26 cellular contexts compared by ENCODE assay signal in the genomic region with DNA sequence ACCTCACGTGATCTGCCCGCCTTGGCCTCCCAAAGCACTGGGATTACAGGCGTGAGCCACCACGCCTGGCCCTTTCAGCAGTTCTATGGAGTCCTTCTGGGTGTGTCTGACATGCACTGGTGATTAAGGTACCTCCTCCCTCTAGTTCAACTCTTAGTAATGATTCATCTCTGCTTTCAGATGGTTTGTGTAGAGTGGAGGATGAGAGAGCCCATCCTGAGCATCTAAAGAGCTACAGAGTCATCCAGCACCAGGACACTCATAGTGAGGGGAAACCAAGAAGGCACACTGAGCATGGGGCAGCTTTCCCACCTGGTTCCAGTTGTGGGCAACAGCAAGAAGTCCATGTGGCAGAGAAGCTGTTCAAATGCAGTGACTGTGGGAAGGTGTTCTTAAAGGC. TPM values are rescaled to one million over a fixed set of nuclear protein-coding genes. Genes with fewer than 3 reads are reported as not detected.
DNase-seq lines count a peak whose midpoint lies in the region; ATAC-seq and TF ChIP-seq lines count a peak whose summit lies in the region.
"Had no signal": no experiment of that assay in that cellular context is flagged by ENCODE, and none has a peak within 500 bp of the region (broad histone marks: within the 10 kb centered on the region; RNA-seq: fewer than 3 reads in every experiment).

No MANE protein-coding gene starts in this region.

- DNase-seq in IMR-90 (no peak), Caco-2 (no peak)
- DNase-seq in stimulated activated effector memory CD8-positive, alpha-beta T cell treated with anti-CD3 and anti-CD28 coated beads, Interleukin-12 subunit alpha, Interleukin-12 subunit beta, amount 100 ng/mL, for 72 hours (ENCODE audit: low spot score in 2 of 2): no peak
- DNase-seq in activated CD4-positive, alpha-beta T cell treated with anti-CD3 and anti-CD28 coated beads for 48 hours: no peak
- no peak for DNase-seq in CD8-positive, alpha-beta memory T cell
- DNase-seq: 8988T; ACHN; BE2C; C1 segment of cervical spinal cord; CD4-positive, alpha-beta memory T cell; CD4-positive, CD25-positive, alpha-beta regulatory T cell; DMS 273 treated with DMSO at 0.1 percent for 48 hours; DMS153; DMS53; DMS79; DND-41; EL; GDM1 had no signal

- no peak overlapping the region for H2BK15ac ChIP-seq in IMR-90 (ENCODE audit: low read depth, low read length)

- no peak overlapping the region for H2AFZ ChIP-seq in IMR-90 (replicated peaks; ENCODE audit: low read length, poor library complexity)

- no peak overlapping the region for H3K18ac ChIP-seq in IMR-90 (ENCODE audit: low read depth, low read length)

- no peak overlapping the region for H2BK20ac ChIP-seq in IMR-90 (ENCODE audit: low read depth, low read length)

- H3K36me3 Mint-ChIP-seq in stimulated activated effector memory CD8-positive, alpha-beta T cell treated with anti-CD3 and anti-CD28 coated beads, Interleukin-12 subunit alpha, Interleukin-12 subunit beta, amount 100 ng/mL, for 72 hours: peaks cover 83% of the 10 kb centered on the region
- H3K36me3 Mint-ChIP-seq in CD8-positive, alpha-beta memory T cell: peaks cover 19 to 48% (median 23%) of the 10 kb centered on the region in 3 donors
- H3K36me3 Mint-ChIP-seq in Caco-2 (ENCODE audit: insufficient read depth, unreplicated experiment): no peaks in the 10 kb centered on the region

- TF ChIP-seq CTCF in IMR-90 (conservative IDR thresholded peaks at IDR 0.05; ENCODE audit: low read depth, low read length) (no peak), Caco-2 (IDR thresholded peaks at IDR 0.05; ENCODE audit: insufficient read depth in 1 of 2, low read depth in 1 of 2, low read length in 1 of 2, severe bottlenecking in 1 of 2, unreplicated experiment in 1 of 2) (no peak)

- no peak overlapping the region for H2BK120ac ChIP-seq in IMR-90 (ENCODE audit: low read depth, low read length)

- H3K9me3 ChIP-seq in IMR-90 (ENCODE audit: control insufficient read depth, insufficient read depth, low read length) (peaks cover 22% of the 10 kb centered on the region), KOPT-K1 (ENCODE audit: insufficient read depth, low read length, poor library complexity, severe bottlenecking) (peaks cover 27% of the 10 kb centered on the region), Caco-2 (no peaks in the 10 kb centered on the region)
- no peaks in the 10 kb centered on the region for H3K9me3 ChIP-seq in CD8-positive, alpha-beta memory T cell (ENCODE audit: low read length)

- no peaks in the 10 kb centered on the region for H3K9me1 ChIP-seq in IMR-90 (ENCODE audit: insufficient read depth, low read length)

- H3K27me3 ChIP-seq in IMR-90 (ENCODE audit: control insufficient read depth, insufficient read depth, low read length): no peaks in the 10 kb centered on the region
- H3K27me3 ChIP-seq in CD8-positive, alpha-beta memory T cell (ENCODE audit: insufficient read depth, low read length, poor library complexity, severe bottlenecking): no peaks in the 10 kb centered on the region
- no peaks in the 10 kb centered on the region for H3K27me3 ChIP-seq in Caco-2 (replicated peaks; ENCODE audit: control insufficient read depth, insufficient read depth, low read length)
- H3K27me3 ChIP-seq: BE2C, BLaER1 had no signal

- BruUV-seq in IMR-90 (replicated peaks; lab: Mats Ljungman, UMichigan) (no TSS peak), Caco-2 (replicated peaks; lab: Mats Ljungman, UMichigan) (no TSS peak)

- no peak overlapping the region for H3K4ac ChIP-seq in IMR-90 (ENCODE audit: low read depth, low read length)

- no peak for TF ChIP-seq POLR2A in IMR-90 (IDR thresholded peaks at IDR 0.05; ENCODE audit: low read depth, low read length)

- H3K4me1 ChIP-seq in IMR-90 (ENCODE audit: control insufficient read depth, insufficient read depth, low read length) (no peaks in the 10 kb centered on the region), Caco-2 (no peaks in the 10 kb centered on the region)
- H3K4me1 ChIP-seq in CD8-positive, alpha-beta memory T cell (ENCODE audit: insufficient read depth, low read length): no peaks in the 10 kb centered on the region
- H3K4me1 ChIP-seq: BE2C, BLaER1 had no signal

- intact Hi-C loops in IMR-90 (cut with micrococcal nuclease) (no loop called here), Caco-2 (cut with micrococcal nuclease; ENCODE audit: unreplicated experiment) (no loop called here)

- 100% methylated on average over 4 of the region's 4 CpGs; no CpG with 5 or more reads in 1 of the 2 experiments for WGBS in IMR-90 (ENCODE audit: extremely low coverage in 2 of 2, insufficient read length in 1 of 2), 2 experiments

- no peak overlapping the region for H3K9ac ChIP-seq in IMR-90 (ENCODE audit: low read depth, low read length)
- H3K9ac ChIP-seq: BLaER1 had no signal

- H3K4me1 Mint-ChIP-seq in stimulated activated effector memory CD8-positive, alpha-beta T cell treated with anti-CD3 and anti-CD28 coated beads, Interleukin-12 subunit alpha, Interleukin-12 subunit beta, amount 100 ng/mL, for 72 hours: no peaks in the 10 kb centered on the region
- H3K4me1 Mint-ChIP-seq in CD8-positive, alpha-beta memory T cell: no peaks in the 10 kb centered on the region
- H3K4me1 Mint-ChIP-seq in Caco-2 (ENCODE audit: low read depth, unreplicated experiment): no peaks in the 10 kb centered on the region
- H3K4me1 Mint-ChIP-seq: CD14-positive monocyte had no signal

- no peaks in the 10 kb centered on the region for H3K9me3 Mint-ChIP-seq in stimulated activated effector memory CD8-positive, alpha-beta T cell treated with anti-CD3 and anti-CD28 coated beads, Interleukin-12 subunit alpha, Interleukin-12 subunit beta, amount 100 ng/mL, for 72 hours
- H3K9me3 Mint-ChIP-seq in CD8-positive, alpha-beta memory T cell: no peaks in the 10 kb centered on the region
- peaks cover 8% of the 10 kb centered on the region for H3K9me3 Mint-ChIP-seq in Caco-2 (ENCODE audit: unreplicated experiment)
- H3K9me3 Mint-ChIP-seq: CD4-positive, alpha-beta memory T cell; CD4-positive, CD25-positive, alpha-beta regulatory T cell had no signal

- no peak overlapping the region for H4K8ac ChIP-seq in IMR-90 (ENCODE audit: low read depth in 2 of 2, low read length in 2 of 2)

- H3K14ac ChIP-seq in IMR-90 (replicated peaks; ENCODE audit: low read depth, low read length): no peak overlapping the region

- H2AK5ac ChIP-seq in IMR-90 (ENCODE audit: low read depth, low read length): no peak overlapping the region

- H3K56ac ChIP-seq in IMR-90 (ENCODE audit: extremely low read depth, insufficient read depth, low read length): no peak overlapping the region

- POLR2A ChIA-PET in IMR-90 (lab: Charles Lee; ENCODE audit: unreplicated experiment): no interaction called here
- POLR2A ChIA-PET in CD8-positive, alpha-beta memory T cell (lab: Charles Lee): no interaction called here
- POLR2A ChIA-PET in Caco-2 (lab: Charles Lee): no interaction called here

- no peak for TF ChIP-seq RAD21 in IMR-90 (IDR thresholded peaks at IDR 0.05; ENCODE audit: low read length)

- H3K27me3 Mint-ChIP-seq in CD8-positive, alpha-beta memory T cell: no peaks in the 10 kb centered on the region
- no peaks in the 10 kb centered on the region for H3K27me3 Mint-ChIP-seq in Caco-2 (ENCODE audit: insufficient read depth, unreplicated experiment)
- H3K27me3 Mint-ChIP-seq: CD4-positive, alpha-beta memory T cell; CD4-positive, CD25-positive, alpha-beta regulatory T cell had no signal

- H3K36me3 ChIP-seq in IMR-90 (ENCODE audit: control insufficient read depth, insufficient read depth, low read length): peaks cover 49% of the 10 kb centered on the region
- H3K36me3 ChIP-seq in KOPT-K1 (ENCODE audit: insufficient read depth, low read length): peaks cover 59% of the 10 kb centered on the region
- H3K36me3 ChIP-seq in CD8-positive, alpha-beta memory T cell (ENCODE audit: insufficient read depth, low read length): peaks cover 7% of the 10 kb centered on the region
- no peaks in the 10 kb centered on the region; the same call in 1 of the 2 replicates for H3K36me3 ChIP-seq in Caco-2 (ENCODE audit: control insufficient read depth, insufficient read depth, low read length)

- H3K27ac Mint-ChIP-seq in stimulated activated effector memory CD8-positive, alpha-beta T cell treated with anti-CD3 and anti-CD28 coated beads, Interleukin-12 subunit alpha, Interleukin-12 subunit beta, amount 100 ng/mL, for 72 hours: no peak overlapping the region
- peak overlapping the region in 2 of 8 donors; percentile 21 to 52 for H3K27ac Mint-ChIP-seq in CD8-positive, alpha-beta memory T cell
- H3K27ac Mint-ChIP-seq in Caco-2 (ENCODE audit: unreplicated experiment): no peak overlapping the region
- H3K27ac Mint-ChIP-seq: CD4-positive, alpha-beta memory T cell; CD4-positive, CD25-positive, alpha-beta regulatory T cell had no signal

- H3K23ac ChIP-seq in IMR-90 (ENCODE audit: low read depth, low read length): no peak overlapping the region

- no peak overlapping the region for H3K4me3 ChIP-seq in IMR-90 (ENCODE audit: insufficient read depth, low read depth, low read length)
- H3K4me3 ChIP-seq in CD8-positive, alpha-beta memory T cell (ENCODE audit: low read length): no peak overlapping the region
- H3K4me3 ChIP-seq in Caco-2 (ENCODE audit: low read depth, low read length): no peak overlapping the region
- H3K4me3 ChIP-seq: BLaER1, GM12878 had no signal

- H3K79me1 ChIP-seq in IMR-90 (ENCODE audit: low read depth in 1 of 2, low read length in 2 of 2): peaks cover 23 to 32% of the 10 kb centered on the region in 2 experiments

- in situ Hi-C loops in IMR-90 (cut with MboI; ENCODE audit: low sequenced_read_pairs): no loop called here

- dilution Hi-C loops in IMR-90 (cut with HindIII; ENCODE audit: low sequenced_read_pairs, unreplicated experiment): no loop called here

- H3K27ac ChIP-seq in IMR-90 (ENCODE audit: insufficient read depth, low read length): no peak overlapping the region
- peak overlapping the region; percentile 64 for H3K27ac ChIP-seq in KOPT-K1 (ENCODE audit: low read depth, low read length, poor library complexity, severe bottlenecking)
- no peak overlapping the region for H3K27ac ChIP-seq in CD8-positive, alpha-beta memory T cell (ENCODE audit: low read depth, low read length)
- H3K27ac ChIP-seq: BLaER1 had no signal

- H3K4me3 Mint-ChIP-seq in stimulated activated effector memory CD8-positive, alpha-beta T cell treated with anti-CD3 and anti-CD28 coated beads, Interleukin-12 subunit alpha, Interleukin-12 subunit beta, amount 100 ng/mL, for 72 hours: no peak overlapping the region
- H3K4me3 Mint-ChIP-seq in CD8-positive, alpha-beta memory T cell: no peak overlapping the region
- no peak overlapping the region for H3K4me3 Mint-ChIP-seq in Caco-2 (ENCODE audit: unreplicated experiment)
- H3K4me3 Mint-ChIP-seq: CD14-positive monocyte; CD4-positive, alpha-beta memory T cell; CD4-positive, CD25-positive, alpha-beta regulatory T cell had no signal

- no peak overlapping the region for H4K91ac ChIP-seq in IMR-90 (ENCODE audit: insufficient read depth, low read depth, low read length)

- H3K4me2 ChIP-seq in IMR-90 (ENCODE audit: low read depth, low read length): no peak overlapping the region
- H3K4me2 ChIP-seq: BLaER1 had no signal

- CTCF ChIA-PET in IMR-90 (lab: Yijun Ruan, JAX): no interaction called here
- CTCF ChIA-PET in CD8-positive, alpha-beta memory T cell (lab: Charles Lee): no interaction called here
- CTCF ChIA-PET in Caco-2 (lab: Charles Lee): no interaction called here

- H4K20me1 ChIP-seq in IMR-90 (ENCODE audit: insufficient read depth, low read length): no peaks in the 10 kb centered on the region
- H4K20me1 ChIP-seq: BLaER1 had no signal

- H2BK5ac ChIP-seq in IMR-90 (ENCODE audit: low read depth, low read length, poor library complexity, severe bottlenecking): no peak overlapping the region

- H2AK9ac ChIP-seq in IMR-90 (replicated peaks; ENCODE audit: low read depth, low read length, poor library complexity): no peak overlapping the region

- peak; percentile 27; the same call in 1 of the 2 replicates for ATAC-seq in IMR-90 (ENCODE audit: low read depth)
- ATAC-seq in esophagus mucosa: peak; percentile 40
- ATAC-seq in stimulated activated effector memory CD8-positive, alpha-beta T cell treated with anti-CD3 and anti-CD28 coated beads, Interleukin-12 subunit alpha, Interleukin-12 subunit beta, amount 100 ng/mL, for 72 hours: peak; percentile 24
- ATAC-seq: GM12878 had no signal

- no peak overlapping the region for H4K5ac ChIP-seq in IMR-90 (ENCODE audit: low read depth, low read length)

RNA-seq across cellular contexts. Expression of gene ZNF584, which starts 8.2 kb away (rescaled TPM):
- total RNA-seq in IMR-90 (2012; rRNA removed): 12.8 and 15.4 TPM in 2 replicates
- polyA plus RNA-seq in IMR-90 (2012; rRNA removed): 11.6 and 12.4 TPM in 2 replicates
- 7.0 and 8.6 TPM in 2 replicates for polyA plus RNA-seq in IMR-90 (2012; cell fraction: cytosol; rRNA removed)
- polyA plus RNA-seq in IMR-90 (2012; cell fraction: nucleus; rRNA removed; ENCODE audit: low replicate concordance): 7.3 and 10.9 TPM in 2 replicates
- 6.5 TPM for total RNA-seq in esophagus mucosa
- 10 to 100 TPM; 20.9 to 22.6 TPM for total RNA-seq in CD8-positive, alpha-beta memory T cell
- polyA plus RNA-seq in CD8-positive, alpha-beta memory T cell: 7.5 TPM
- 4.9 and 5.7 TPM in 2 replicates for total RNA-seq in Caco-2 (2022)

RNA-seq across cellular contexts. Expression of gene RNF225, which starts 21.2 kb away (rescaled TPM):
- total RNA-seq in IMR-90 (2012; rRNA removed) (not detected in 2 replicates), esophagus mucosa (14.7 TPM), Caco-2 (2022) (0.73 and 1.3 TPM in 2 replicates)
- 0.10 TPM in 1 of 2 replicates, not detected in the other for polyA plus RNA-seq in IMR-90 (2012; rRNA removed)
- polyA plus RNA-seq in IMR-90 (2012; cell fraction: cytosol; rRNA removed): 0.12 TPM in 1 of 2 replicates, not detected in the other
- 0.22 and 1.1 TPM in 2 replicates for polyA plus RNA-seq in IMR-90 (2012; cell fraction: nucleus; rRNA removed; ENCODE audit: low replicate concordance)
- under 1 TPM; 0.28 to 0.78 TPM for total RNA-seq in CD8-positive, alpha-beta memory T cell
- not detected for polyA plus RNA-seq in CD8-positive, alpha-beta memory T cell
- total RNA-seq: Daoy, G401 had no signal
- polyA plus RNA-seq: AG04450; CD14-positive monocyte; CD4-positive, alpha-beta memory T cell; CD4-positive, CD25-positive, alpha-beta regulatory T cell had no signal

RNA-seq across cellular contexts. Expression of gene ZNF132, which starts 23.3 kb away (rescaled TPM):
- 8.9 and 13.6 TPM in 2 replicates for total RNA-seq in IMR-90 (2012; rRNA removed)
- 1.4 and 2.4 TPM in 2 replicates for polyA plus RNA-seq in IMR-90 (2012; rRNA removed)
- polyA plus RNA-seq in IMR-90 (2012; cell fraction: cytosol; rRNA removed): 0.71 and 0.75 TPM in 2 replicates
- 1.0 and 2.1 TPM in 2 replicates for polyA plus RNA-seq in IMR-90 (2012; cell fraction: nucleus; rRNA removed; ENCODE audit: low replicate concordance)
- 1.0 TPM for total RNA-seq in esophagus mucosa
- 1 to 10 TPM; 4.9 to 5.2 TPM for total RNA-seq in CD8-positive, alpha-beta memory T cell
- polyA plus RNA-seq in CD8-positive, alpha-beta memory T cell: 0.97 TPM
- not detected in 2 replicates for total RNA-seq in Caco-2 (2022)
- total RNA-seq: G401 had no signal

RNA-seq across cellular contexts. Expression of gene RPS5, which starts 29.6 kb away (rescaled TPM):
- 3,811 and 5,858 TPM in 2 replicates for total RNA-seq in IMR-90 (2012; rRNA removed)
- polyA plus RNA-seq in IMR-90 (2012; rRNA removed): 3,265 and 3,617 TPM in 2 replicates
- polyA plus RNA-seq in IMR-90 (2012; cell fraction: cytosol; rRNA removed): 1,967 and 6,567 TPM in 2 replicates
- polyA plus RNA-seq in IMR-90 (2012; cell fraction: nucleus; rRNA removed; ENCODE audit: low replicate concordance): 1,256 and 1,694 TPM in 2 replicates
- 1,223 TPM for total RNA-seq in esophagus mucosa
- total RNA-seq in CD8-positive, alpha-beta memory T cell: 1,000 to 10,000 TPM; 1,588 to 1,639 TPM
- polyA plus RNA-seq in CD8-positive, alpha-beta memory T cell: 1,069 TPM
- total RNA-seq in Caco-2 (2022): 1,436 and 1,611 TPM in 2 replicates

RNA-seq across cellular contexts. Expression of gene ZNF324B, which starts 34.8 kb away (rescaled TPM):
- total RNA-seq in IMR-90 (2012; rRNA removed): 3.3 and 4.1 TPM in 2 replicates
- 2.8 and 3.5 TPM in 2 replicates for polyA plus RNA-seq in IMR-90 (2012; rRNA removed)
- 1.5 and 2.0 TPM in 2 replicates for polyA plus RNA-seq in IMR-90 (2012; cell fraction: cytosol; rRNA removed)
- polyA plus RNA-seq in IMR-90 (2012; cell fraction: nucleus; rRNA removed; ENCODE audit: low replicate concordance): 2.6 and 5.9 TPM in 2 replicates
- 6.0 TPM for total RNA-seq in esophagus mucosa
- 10 to 100 TPM; 11.3 TPM for total RNA-seq in CD8-positive, alpha-beta memory T cell
- 2.9 TPM for polyA plus RNA-seq in CD8-positive, alpha-beta memory T cell
- 4.6 and 6.8 TPM in 2 replicates for total RNA-seq in Caco-2 (2022)
